In the genomic region with DNA sequence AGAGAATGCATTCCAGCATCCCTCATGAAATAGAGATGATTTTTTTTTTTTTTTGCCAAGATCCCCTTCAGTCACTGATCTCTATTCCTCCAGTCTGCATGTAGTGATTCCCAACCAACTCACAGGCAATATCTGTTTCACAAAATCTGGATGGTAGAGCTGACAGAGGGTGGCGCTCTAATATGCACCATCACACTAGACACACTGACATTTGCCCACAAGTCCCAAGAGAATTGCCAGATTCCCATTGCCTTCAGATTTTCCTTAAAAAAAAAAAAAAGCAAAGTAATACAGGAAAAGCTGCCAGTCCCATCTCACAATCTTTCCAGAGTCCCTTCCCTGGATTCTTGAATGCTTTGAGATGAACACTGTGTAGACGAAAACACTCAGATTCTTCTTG, we compare ENCODE assay signal across 17 cellular contexts.
DNase-seq lines count a peak whose midpoint lies in the region; ATAC-seq and TF ChIP-seq lines count a peak whose summit lies in the region.
"Had no signal": no experiment of that assay in that cellular context is flagged by ENCODE, and none has a peak within 500 bp of the region (broad histone marks: within the 10 kb centered on the region; RNA-seq: fewer than 3 reads in every experiment).

No MANE protein-coding gene starts in this region.

- DNase-seq in endodermal cell (peak; percentile 65), smooth muscle cell (lab: John Stamatoyannopoulos, UW; ENCODE audit: unreplicated experiment) (no peak), HuH-7.5 (ENCODE audit: low spot score) (no peak), PC-9 (no peak)
- DNase-seq: activated CD4-positive, CD25-positive, alpha-beta regulatory T cell; activated CD8-positive, alpha-beta memory T cell treated with anti-CD3 and anti-CD28 coated beads for 24 hours; activated naive CD8-positive, alpha-beta T cell treated with anti-CD3 and anti-CD28 coated beads for 36 hours; foreskin keratinocyte; left ventricle myocardium inferior; NCI-H187 treated with DMSO at 0.1 percent for 48 hours; NCI-H446; SHP77 had no signal

- peaks cover 1% of the 10 kb centered on the region for H3K9me3 Mint-ChIP-seq in endodermal cell
- H3K9me3 Mint-ChIP-seq in stimulated activated memory B cell treated with anti-CD40 and anti-IgM and Interleukin-4, amounts not matched to agents 10 μg/mL and 1 μg/mL and 100 μg/mL, for 72 hours, result no peaks in the 10 kb centered on the region
- H3K9me3 Mint-ChIP-seq: activated naive CD8-positive, alpha-beta T cell treated with anti-CD3 and anti-CD28 coated beads for 36 hours had no signal

- peaks cover 11% of the 10 kb centered on the region for H3K4me1 ChIP-seq in Loucy (ENCODE audit: insufficient read depth, low read length, poor library complexity, severe bottlenecking)
- H3K4me1 ChIP-seq in endodermal cell (ENCODE audit: control insufficient read depth, insufficient read depth, low read length), result no peaks in the 10 kb centered on the region
- no peaks in the 10 kb centered on the region for H3K4me1 ChIP-seq in smooth muscle cell (ENCODE audit: low read depth)
- no peaks in the 10 kb centered on the region for H3K4me1 ChIP-seq in PC-9 (replicated peaks; ENCODE audit: insufficient read depth)
- H3K4me1 ChIP-seq: foreskin keratinocyte, left ventricle myocardium inferior had no signal

- H3K9me2 ChIP-seq in Loucy (replicated peaks; ENCODE audit: low read depth, low read length), result no peaks in the 10 kb centered on the region
- H3K9me2 ChIP-seq in PC-9 (ENCODE audit: insufficient read depth), result no peaks in the 10 kb centered on the region

- no peak overlapping the region for H2AFZ ChIP-seq in Loucy (ENCODE audit: low read length)
- H2AFZ ChIP-seq in smooth muscle cell (ENCODE audit: low read depth), result no peak overlapping the region
- no peak overlapping the region for H2AFZ ChIP-seq in PC-9

- H3K27ac ChIP-seq in endodermal cell (ENCODE audit: low read depth, low read length) (no peak overlapping the region), smooth muscle cell (ENCODE audit: low read depth) (no peak overlapping the region), PC-9 (no peak overlapping the region)
- H3K27ac ChIP-seq: coronary artery, foreskin keratinocyte, left ventricle myocardium inferior had no signal

- no peaks in the 10 kb centered on the region for H3K27me3 Mint-ChIP-seq in endodermal cell (ENCODE audit: insufficient read depth)
- peaks cover 9% of the 10 kb centered on the region for H3K27me3 Mint-ChIP-seq in stimulated activated memory B cell treated with anti-CD40 and anti-IgM and Interleukin-4, amounts not matched to agents 10 μg/mL and 1 μg/mL and 100 μg/mL, for 72 hours
- H3K27me3 Mint-ChIP-seq: activated naive CD8-positive, alpha-beta T cell treated with anti-CD3 and anti-CD28 coated beads for 36 hours had no signal

- H3K9me3 ChIP-seq in Loucy (ENCODE audit: insufficient read depth, low read depth, low read length), result no peaks in the 10 kb centered on the region
- no peaks in the 10 kb centered on the region for H3K9me3 ChIP-seq in endodermal cell (ENCODE audit: control insufficient read depth, low read length)
- no peaks in the 10 kb centered on the region for H3K9me3 ChIP-seq in smooth muscle cell (replicated peaks; ENCODE audit: low read depth)
- no peaks in the 10 kb centered on the region for H3K9me3 ChIP-seq in PC-9 (ENCODE audit: insufficient read depth, low read depth)

- H3K36me3 ChIP-seq in Loucy (ENCODE audit: insufficient read depth, low read length) (no peaks in the 10 kb centered on the region), endodermal cell (ENCODE audit: control insufficient read depth, insufficient read depth, low read length) (no peaks in the 10 kb centered on the region), smooth muscle cell (ENCODE audit: low read depth) (no peaks in the 10 kb centered on the region), PC-9 (ENCODE audit: low read depth) (no peaks in the 10 kb centered on the region)
- H3K36me3 ChIP-seq: left ventricle myocardium inferior had no signal

- WGBS in endodermal cell (ENCODE audit: insufficient coverage in 1 of 2, insufficient read length in 1 of 2), 2 experiments, result 91% methylated on average over 2 of the region's 2 CpGs; no CpG with 5 or more reads in 1 of the 2 experiments
- WGBS in smooth muscle cell (ENCODE audit: low lambda C conversion rate), result 74% methylated on average over 2 of the region's 2 CpGs

- intact Hi-C loops in PC-9 (cut with micrococcal nuclease; ENCODE audit: unreplicated experiment), result no loop called here

- H3K9ac ChIP-seq in Loucy (ENCODE audit: low read depth, low read length, poor library complexity, severe bottlenecking), result no peak overlapping the region
- H3K9ac ChIP-seq in endodermal cell (ENCODE audit: extremely low read depth, low read length, poor library complexity, severe bottlenecking), result no peak overlapping the region
- H3K9ac ChIP-seq in smooth muscle cell (ENCODE audit: low read depth), result no peak overlapping the region

- H3K27me3 ChIP-seq in Loucy (ENCODE audit: insufficient read depth, low read length, poor library complexity, severe bottlenecking), result no peaks in the 10 kb centered on the region
- H3K27me3 ChIP-seq in endodermal cell (ENCODE audit: control insufficient read depth, insufficient read depth, low read length, poor library complexity, severe bottlenecking), result no peaks in the 10 kb centered on the region
- peaks cover 3% of the 10 kb centered on the region for H3K27me3 ChIP-seq in smooth muscle cell (ENCODE audit: low read depth)
- H3K27me3 ChIP-seq in PC-9 (ENCODE audit: insufficient read depth, low read depth), result no peaks in the 10 kb centered on the region
- H3K27me3 ChIP-seq: foreskin keratinocyte had no signal

- POLR2A ChIA-PET in PC-9 (lab: Charles Lee; ENCODE audit: unreplicated experiment), result no interaction called here

- H3K4me3 ChIP-seq in Loucy (ENCODE audit: low read length, poor library complexity, severe bottlenecking) (no peak overlapping the region), endodermal cell (ENCODE audit: low read length) (no peak overlapping the region), smooth muscle cell (no peak overlapping the region), PC-9 (no peak overlapping the region)
- H3K4me3 ChIP-seq: coronary artery, left ventricle myocardium inferior had no signal

- TF ChIP-seq CTCF in GM12874 (IDR thresholded peaks at IDR 0.05; ENCODE audit: insufficient read depth, low read depth, low read length), result peak; percentile 18; the same call in 1 of the 2 replicates
- peak; percentile 43 for TF ChIP-seq CTCF in Loucy (conservative IDR thresholded peaks at IDR 0.05; ENCODE audit: low read length)
- TF ChIP-seq CTCF in endodermal cell (conservative IDR thresholded peaks at IDR 0.05), result peak; percentile 72
- peak; percentile 19 for TF ChIP-seq CTCF in smooth muscle cell (IDR thresholded peaks at IDR 0.05; ENCODE audit: borderline replicate concordance, insufficient read depth, poor library complexity, severe bottlenecking)
- TF ChIP-seq CTCF in PC-9 (conservative IDR thresholded peaks at IDR 0.05), result no peak

- H3K27ac Mint-ChIP-seq in endodermal cell, result no peak overlapping the region
- no peak overlapping the region for H3K27ac Mint-ChIP-seq in stimulated activated memory B cell treated with anti-CD40 and anti-IgM and Interleukin-4, amounts not matched to agents 10 μg/mL and 1 μg/mL and 100 μg/mL, for 72 hours
- H3K27ac Mint-ChIP-seq: activated naive CD8-positive, alpha-beta T cell treated with anti-CD3 and anti-CD28 coated beads for 36 hours; T-helper 2 cell treated with Interferon-gamma antibody and Interleukin-4, amounts not matched to agents 5 μg/mL and 100 μg/mL, for 36 hours had no signal

- BruUV-seq in PC-9 (replicated peaks; lab: Mats Ljungman, UMichigan), result no TSS peak

- H3K79me2 ChIP-seq in Loucy (ENCODE audit: insufficient read depth, low read length), result no peaks in the 10 kb centered on the region
- no peaks in the 10 kb centered on the region for H3K79me2 ChIP-seq in smooth muscle cell (ENCODE audit: low read depth)
- no peaks in the 10 kb centered on the region for H3K79me2 ChIP-seq in PC-9 (ENCODE audit: low read depth)

- CTCF ChIA-PET in PC-9 (lab: Charles Lee), result no interaction called here

- no peaks in the 10 kb centered on the region for H3F3A ChIP-seq in Loucy (ENCODE audit: low read depth)
- H3F3A ChIP-seq in smooth muscle cell (ENCODE audit: low read depth), result no peaks in the 10 kb centered on the region
- no peaks in the 10 kb centered on the region for H3F3A ChIP-seq in PC-9 (ENCODE audit: insufficient read depth, low read depth)

- H4K20me1 ChIP-seq in Loucy (ENCODE audit: insufficient read depth, low read length, poor library complexity, severe bottlenecking) (no peaks in the 10 kb centered on the region), smooth muscle cell (ENCODE audit: low read depth) (no peaks in the 10 kb centered on the region), PC-9 (ENCODE audit: insufficient read depth) (no peaks in the 10 kb centered on the region)

- ATAC-seq in stimulated activated memory B cell treated with anti-CD40 and anti-IgM and Interleukin-4, amounts not matched to agents 10 μg/mL and 1 μg/mL and 100 μg/mL, for 72 hours, result no peak
- ATAC-seq: foreskin keratinocyte had no signal

- peaks cover 10% of the 10 kb centered on the region for H3K4me1 Mint-ChIP-seq in endodermal cell
- H3K4me1 Mint-ChIP-seq in stimulated activated memory B cell treated with anti-CD40 and anti-IgM and Interleukin-4, amounts not matched to agents 10 μg/mL and 1 μg/mL and 100 μg/mL, for 72 hours, result peaks cover 9% of the 10 kb centered on the region
- H3K4me1 Mint-ChIP-seq: activated naive CD8-positive, alpha-beta T cell treated with anti-CD3 and anti-CD28 coated beads for 36 hours had no signal

- H3K4me2 ChIP-seq in Loucy (ENCODE audit: low read depth, low read length, poor library complexity, severe bottlenecking) (no peak overlapping the region), smooth muscle cell (no peak overlapping the region), PC-9 (no peak overlapping the region)

- H3K36me3 Mint-ChIP-seq in endodermal cell (ENCODE audit: low read depth), result no peaks in the 10 kb centered on the region
- H3K36me3 Mint-ChIP-seq in stimulated activated memory B cell treated with anti-CD40 and anti-IgM and Interleukin-4, amounts not matched to agents 10 μg/mL and 1 μg/mL and 100 μg/mL, for 72 hours, result no peaks in the 10 kb centered on the region
- H3K36me3 Mint-ChIP-seq: activated naive CD8-positive, alpha-beta T cell treated with anti-CD3 and anti-CD28 coated beads for 36 hours had no signal

- no peak overlapping the region for H3K4me3 Mint-ChIP-seq in endodermal cell
- H3K4me3 Mint-ChIP-seq in stimulated activated memory B cell treated with anti-CD40 and anti-IgM and Interleukin-4, amounts not matched to agents 10 μg/mL and 1 μg/mL and 100 μg/mL, for 72 hours, result no peak overlapping the region
- H3K4me3 Mint-ChIP-seq: activated naive CD8-positive, alpha-beta T cell treated with anti-CD3 and anti-CD28 coated beads for 36 hours; T-helper 2 cell treated with Interferon-gamma antibody and Interleukin-4, amounts not matched to agents 5 μg/mL and 100 μg/mL, for 36 hours had no signal
